20 cellular contexts compared by ENCODE assay signal in genomic region chr17:59858167-59858790, GRCh38. TPM values are rescaled to one million over a fixed set of nuclear protein-coding genes. Genes with fewer than 3 reads are reported as not detected.
DNase-seq lines count a peak whose midpoint lies in the region; ATAC-seq and TF ChIP-seq lines count a peak whose summit lies in the region.
"Had no signal": no experiment of that assay in that cellular context is flagged by ENCODE, and none has a peak within 500 bp of the region (broad histone marks: within the 10 kb centered on the region; RNA-seq: fewer than 3 reads in every experiment).

No MANE protein-coding gene starts in this region.

- no peaks in the 10 kb centered on the region for H3K27me3 Mint-ChIP-seq in activated naive CD4-positive, alpha-beta T cell treated with anti-CD3 and anti-CD28 coated beads, Interleukin-2, amount 50 U/mL, for 24 hours
- H3K27me3 Mint-ChIP-seq: activated CD8-positive, alpha-beta T cell treated with anti-CD3 and anti-CD28 coated beads for 36 hours; CD8-positive, alpha-beta memory T cell had no signal

- no peaks in the 10 kb centered on the region for H3K79me2 ChIP-seq in SK-N-SH (ENCODE audit: insufficient read depth)

- H3K4me2 ChIP-seq in SK-N-SH: no peak overlapping the region
- H3K4me2 ChIP-seq: neural progenitor cell had no signal

- peaks cover 15% of the 10 kb centered on the region for H3F3A ChIP-seq in SK-N-SH (replicated peaks; ENCODE audit: insufficient read depth)

- 58% methylated on average over 5 of the region's 5 CpGs for WGBS in SK-N-SH (ENCODE audit: low lambda C conversion rate)
- WGBS in suprapubic skin: 56% methylated on average over 5 of the region's 5 CpGs

- no peak overlapping the region for H3K4me3 Mint-ChIP-seq in activated naive CD4-positive, alpha-beta T cell treated with anti-CD3 and anti-CD28 coated beads, Interleukin-2, amount 50 U/mL, for 24 hours
- H3K4me3 Mint-ChIP-seq: activated CD8-positive, alpha-beta T cell treated with anti-CD3 and anti-CD28 coated beads for 36 hours; CD8-positive, alpha-beta memory T cell; neural progenitor cell had no signal

- no peaks in the 10 kb centered on the region for H3K9me3 ChIP-seq in SK-N-SH
- H3K9me3 ChIP-seq in suprapubic skin: no peaks in the 10 kb centered on the region
- H3K9me3 ChIP-seq: Peyer's patch had no signal

- peak overlapping the region; percentile 1; the same call in 1 of the 2 replicates for H3K9ac ChIP-seq in SK-N-SH
- H3K9ac ChIP-seq: neural progenitor cell had no signal

- peaks cover 7 to 12% of the 10 kb centered on the region in 2 experiments for H3K4me1 ChIP-seq in SK-N-SH (ENCODE audit: control insufficient read depth in 1 of 2, insufficient read depth in 2 of 2, low read depth in 1 of 2, low read length in 1 of 2)
- peaks cover 13% of the 10 kb centered on the region for H3K4me1 ChIP-seq in suprapubic skin
- H3K4me1 ChIP-seq: neural progenitor cell had no signal

- H3K9me2 ChIP-seq in SK-N-SH: no peaks in the 10 kb centered on the region

- H3K4me3 ChIP-seq in SK-N-SH (ENCODE audit: low read depth in 2 of 2, low read length in 1 of 2) (no peak overlapping the region), fibroblast of mammary gland (ENCODE audit: control insufficient read depth, low read depth, low read length) (no peak overlapping the region), suprapubic skin (no peak overlapping the region)
- H3K4me3 ChIP-seq: neural progenitor cell, Peyer's patch had no signal

- no peaks in the 10 kb centered on the region for H3K27me3 ChIP-seq in SK-N-SH (ENCODE audit: insufficient read depth)
- H3K27me3 ChIP-seq in suprapubic skin: no peaks in the 10 kb centered on the region
- H3K27me3 ChIP-seq: foreskin keratinocyte, neural progenitor cell, Peyer's patch had no signal

- no peaks in the 10 kb centered on the region for H4K20me1 ChIP-seq in SK-N-SH (ENCODE audit: insufficient read depth)

- H2AFZ ChIP-seq in SK-N-SH (ENCODE audit: low read depth): 0 out of 2 replicates have a peak overlapping the region, but pooled peaks have one; percentile 6
- H2AFZ ChIP-seq: neural progenitor cell had no signal

- peaks cover 34% of the 10 kb centered on the region for H3K4me1 Mint-ChIP-seq in activated naive CD4-positive, alpha-beta T cell treated with anti-CD3 and anti-CD28 coated beads, Interleukin-2, amount 50 U/mL, for 24 hours

- no peak for TF ChIP-seq POLR2A in suprapubic skin (IDR thresholded peaks at IDR 0.05)

- H3K27ac ChIP-seq in SK-N-SH (ENCODE audit: low read depth in 2 of 2, low read length in 1 of 2) (peak overlapping the region; percentile 63 to 70), suprapubic skin (peak overlapping the region; percentile 44)
- H3K27ac ChIP-seq: foreskin keratinocyte, neural progenitor cell, Peyer's patch had no signal

- ATAC-seq in activated naive CD4-positive, alpha-beta T cell treated with anti-CD3 and anti-CD28 coated beads, Interleukin-2, amount 50 U/mL, for 72 hours: no peak
- ATAC-seq in left colon (no peak), GM21825 (IDR thresholded peaks at IDR 0.05; ENCODE audit: unreplicated experiment) (no peak)
- ATAC-seq: activated CD8-positive, alpha-beta T cell treated with anti-CD3 and anti-CD28 coated beads for 36 hours; foreskin keratinocyte had no signal

- CTCF ChIA-PET in SK-N-SH (lab: Yijun Ruan, JAX): interaction anchor here (0.6 to 2.5 kb wide), 20 partner anchors 9 to 547 kb away, joined by 3 to 16 read pairs (median 6); no protein-coding TSS in a partner anchor

- peaks cover 0 to 8% of the 10 kb centered on the region in 2 experiments for H3K36me3 ChIP-seq in SK-N-SH (replicated peaks in 1 of 2; ENCODE audit: control insufficient read depth in 1 of 2, insufficient read depth in 2 of 2, low read length in 1 of 2)
- H3K36me3 ChIP-seq in suprapubic skin: peaks cover 20% of the 10 kb centered on the region
- H3K36me3 ChIP-seq: neural progenitor cell had no signal

- H3K27ac Mint-ChIP-seq in activated naive CD4-positive, alpha-beta T cell treated with anti-CD3 and anti-CD28 coated beads, Interleukin-2, amount 50 U/mL, for 24 hours: peak overlapping the region; percentile 74
- H3K27ac Mint-ChIP-seq in activated naive CD4-positive, alpha-beta T cell treated with anti-CD3 and anti-CD28 coated beads, Interleukin-2, amount 50 U/mL, for 72 hours: no peak overlapping the region
- H3K27ac Mint-ChIP-seq: neural progenitor cell had no signal

- H3K9me3 Mint-ChIP-seq in activated naive CD4-positive, alpha-beta T cell treated with anti-CD3 and anti-CD28 coated beads, Interleukin-2, amount 50 U/mL, for 24 hours: no peaks in the 10 kb centered on the region
- no peaks in the 10 kb centered on the region for H3K9me3 Mint-ChIP-seq in activated naive CD4-positive, alpha-beta T cell treated with anti-CD3 and anti-CD28 coated beads, Interleukin-2, amount 50 U/mL, for 72 hours
- H3K9me3 Mint-ChIP-seq: activated CD8-positive, alpha-beta T cell treated with anti-CD3 and anti-CD28 coated beads for 36 hours; CD8-positive, alpha-beta memory T cell; neural progenitor cell had no signal

- no peak for DNase-seq in activated naive CD4-positive, alpha-beta T cell treated with anti-CD3 and anti-CD28 coated beads, Interleukin-2, amount 50 U/mL, for 72 hours (ENCODE audit: low spot score in 2 of 2)
- peak; percentile 31 for DNase-seq in SK-N-SH
- peak; percentile 35 for DNase-seq in fibroblast of mammary gland (ENCODE audit: low read depth)
- DNase-seq in suprapubic skin (ENCODE audit: low spot score in 2 of 2): peak in 1 of 2 donors; percentile 6
- DNase-seq in left colon: no peak
- DNase-seq in A172 (ENCODE audit: low spot score): no peak
- DNase-seq: activated CD8-positive, alpha-beta T cell treated with anti-CD3 and anti-CD28 coated beads for 36 hours; CD8-positive, alpha-beta memory T cell; cerebellar nuclear complex; DND-41; foreskin keratinocyte; hypothalamus; kidney; NCI-H1436 treated with DMSO at 0.1 percent for 48 hours; retina; stimulated activated naive CD4-positive, alpha-beta T cell treated with Interleukin-2 at 50 U/mL for 16 hours had no signal

- TF ChIP-seq CTCF in SK-N-SH (IDR thresholded peaks at IDR 0.05): no peak
- no peak for TF ChIP-seq CTCF in fibroblast of mammary gland (conservative IDR thresholded peaks at IDR 0.05; ENCODE audit: control insufficient read depth, insufficient read depth, low read depth, low read length)
- no peak for TF ChIP-seq CTCF in suprapubic skin (IDR thresholded peaks at IDR 0.05)

- POLR2A ChIA-PET in SK-N-SH (lab: Yijun Ruan, JAX): no interaction called here

- no peak for TF ChIP-seq RAD21 in SK-N-SH (IDR thresholded peaks at IDR 0.05; ENCODE audit: low read length)

- H3K36me3 Mint-ChIP-seq in activated naive CD4-positive, alpha-beta T cell treated with anti-CD3 and anti-CD28 coated beads, Interleukin-2, amount 50 U/mL, for 24 hours: peaks cover 2% of the 10 kb centered on the region
- H3K36me3 Mint-ChIP-seq in activated naive CD4-positive, alpha-beta T cell treated with anti-CD3 and anti-CD28 coated beads, Interleukin-2, amount 50 U/mL, for 72 hours: peaks cover 0 to 11% of the 10 kb centered on the region in 2 donors

- intact Hi-C loops in left colon (cut with DNase I, micrococcal nuclease): no loop called here

- TF ChIP-seq EP300 in SK-N-SH (IDR thresholded peaks at IDR 0.05; ENCODE audit: borderline replicate concordance in 1 of 2, low read depth in 1 of 2, low read length in 1 of 2) (peak in 1 of 2 experiments; percentile 46; a peak in 3 of 4 replicates), suprapubic skin (IDR thresholded peaks at IDR 0.05) (no peak)

TF ChIP-seq in SK-N-SH, 30 proteins besides CTCF, POLR2A, EP300 and RAD21:
- TF ChIP-seq, protein P1, sequence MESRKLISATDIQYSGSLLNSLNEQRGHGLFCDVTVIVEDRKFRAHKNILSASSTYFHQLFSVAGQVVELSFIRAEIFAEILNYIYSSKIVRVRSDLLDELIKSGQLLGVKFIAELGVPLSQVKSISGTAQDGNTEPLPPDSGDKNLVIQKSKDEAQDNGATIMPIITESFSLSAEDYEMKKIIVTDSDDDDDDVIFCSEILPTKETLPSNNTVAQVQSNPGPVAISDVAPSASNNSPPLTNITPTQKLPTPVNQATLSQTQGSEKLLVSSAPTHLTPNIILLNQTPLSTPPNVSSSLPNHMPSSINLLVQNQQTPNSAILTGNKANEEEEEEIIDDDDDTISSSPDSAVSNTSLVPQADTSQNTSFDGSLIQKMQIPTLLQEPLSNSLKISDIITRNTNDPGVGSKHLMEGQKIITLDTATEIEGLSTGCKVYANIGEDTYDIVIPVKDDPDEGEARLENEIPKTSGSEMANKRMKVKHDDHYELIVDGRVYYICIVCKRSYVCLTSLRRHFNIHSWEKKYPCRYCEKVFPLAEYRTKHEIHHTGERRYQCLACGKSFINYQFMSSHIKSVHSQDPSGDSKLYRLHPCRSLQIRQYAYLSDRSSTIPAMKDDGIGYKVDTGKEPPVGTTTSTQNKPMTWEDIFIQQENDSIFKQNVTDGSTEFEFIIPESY (IDR thresholded peaks at IDR 0.05; ENCODE audit: borderline replicate concordance, low read depth): no peak
- TF ChIP-seq, protein P2, sequence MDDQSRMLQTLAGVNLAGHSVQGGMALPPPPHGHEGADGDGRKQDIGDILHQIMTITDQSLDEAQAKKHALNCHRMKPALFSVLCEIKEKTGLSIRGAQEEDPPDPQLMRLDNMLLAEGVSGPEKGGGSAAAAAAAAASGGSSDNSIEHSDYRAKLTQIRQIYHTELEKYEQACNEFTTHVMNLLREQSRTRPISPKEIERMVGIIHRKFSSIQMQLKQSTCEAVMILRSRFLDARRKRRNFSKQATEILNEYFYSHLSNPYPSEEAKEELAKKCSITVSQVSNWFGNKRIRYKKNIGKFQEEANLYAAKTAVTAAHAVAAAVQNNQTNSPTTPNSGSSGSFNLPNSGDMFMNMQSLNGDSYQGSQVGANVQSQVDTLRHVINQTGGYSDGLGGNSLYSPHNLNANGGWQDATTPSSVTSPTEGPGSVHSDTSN (IDR thresholded peaks at IDR 0.05): 0 out of 2 replicates have a peak, but pooled peaks have one; percentile 3
- peak; percentile 78 for TF ChIP-seq TCF12 (IDR thresholded peaks at IDR 0.05)
TF ChIP-seq in SK-N-SH: peak in this region for 2.

RNA-seq across cellular contexts. Expression of gene TUBD1, which starts 34.5 kb away (rescaled TPM):
- total RNA-seq in activated naive CD4-positive, alpha-beta T cell treated with anti-CD3 and anti-CD28 coated beads, Interleukin-2, amount 50 U/mL, for 72 hours: 10 to 100 TPM; 13.8 to 27.6 TPM
- polyA plus RNA-seq in SK-N-SH (2012; rRNA removed): 3.2 and 5.4 TPM in 2 replicates
- 3.4 and 4.2 TPM in 2 replicates for polyA plus RNA-seq in SK-N-SH (2012; cell fraction: cytosol; rRNA removed)
- polyA plus RNA-seq in SK-N-SH (2012; cell fraction: nucleus; rRNA removed): 2.4 and 4.0 TPM in 2 replicates
- total RNA-seq in suprapubic skin (10 to 100 TPM in 2 of 4 donors, 1 to 10 TPM in 2; 4.2 to 18.9 (median 9.1) TPM), left colon (1 to 10 TPM; 6.0 to 6.1 TPM)
- 9.9 and 19.2 TPM in 2 replicates for total RNA-seq in A172 (2014; rRNA removed; shearing (Covaris generic))

RNA-seq across cellular contexts. Expression of gene RPS6KB1, which starts 34.6 kb away (rescaled TPM):
- total RNA-seq in activated naive CD4-positive, alpha-beta T cell treated with anti-CD3 and anti-CD28 coated beads, Interleukin-2, amount 50 U/mL, for 72 hours: 10 to 100 TPM; 66.9 to 71.5 TPM
- polyA plus RNA-seq in SK-N-SH (2012; rRNA removed): 10.0 and 13.4 TPM in 2 replicates
- 11.2 and 13.2 TPM in 2 replicates for polyA plus RNA-seq in SK-N-SH (2012; cell fraction: cytosol; rRNA removed)
- 12.9 and 15.0 TPM in 2 replicates for polyA plus RNA-seq in SK-N-SH (2012; cell fraction: nucleus; rRNA removed)
- total RNA-seq in suprapubic skin (10 to 100 TPM; 21.1 to 77.5 (median 28.4) TPM), left colon (10 to 100 TPM; 27.0 to 29.3 TPM)
- total RNA-seq in A172 (2014; rRNA removed; shearing (Covaris generic)): 29.1 and 32.7 TPM in 2 replicates

Comparison
In these comparisons a context has a peak if more than half of its experiments do, and no peak if none do; other contexts are left out.
1. DNase-seq: peak in SK-N-SH (single experiment) and fibroblast of mammary gland (single experiment); none in activated naive CD4-positive, alpha-beta T cell treated with anti-CD3 and anti-CD28 coated beads, Interleukin-2, amount 50 U/mL, for 72 hours (0 of 2), left colon (0 of 2) and A172 (single experiment).